In the genomic region with DNA sequence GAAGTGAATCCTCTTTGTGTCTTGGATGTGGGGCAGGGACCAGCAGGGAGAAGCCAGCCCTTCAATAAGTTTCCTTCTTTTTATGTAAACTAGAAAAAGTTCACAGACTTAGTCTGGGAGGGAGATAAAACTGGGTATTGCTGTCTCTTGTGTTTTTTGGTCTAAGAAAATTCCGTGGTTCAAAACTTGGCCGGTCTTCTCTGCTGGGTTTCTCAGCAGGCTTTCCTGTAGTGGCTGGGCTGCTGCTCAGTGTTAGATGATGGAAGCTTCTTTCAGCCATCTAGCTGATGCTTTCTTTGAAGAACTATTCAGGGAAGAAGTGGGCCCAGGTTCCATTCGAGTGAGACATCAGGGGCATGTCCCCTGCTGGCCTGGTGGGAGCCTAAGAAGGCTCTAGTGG, we compare ENCODE assay signal across 24 cellular contexts.
"Had no signal": no experiment of that assay in that cellular context is flagged by ENCODE, and none has a peak within 500 bp of the region (broad histone marks: within the 10 kb centered on the region; RNA-seq: fewer than 3 reads in every experiment).

No MANE protein-coding gene starts in this region.

- ATAC-seq: K562, Right ventricle myocardium inferior, SK-N-SH treated with all-trans-retinoic acid at 6 μM for 48 hours had no signal

- H3K9me3 ChIP-seq: Peyer's patch, SJCRH30 had no signal

- H3K4me3 Mint-ChIP-seq: IgD-negative memory B cell had no signal

- H3K27ac ChIP-seq: KMS-11, PC-9, Peyer's patch, SJCRH30 had no signal

- H3K4me2 ChIP-seq: KMS-11, PC-9 had no signal

- H3K27me3 Mint-ChIP-seq: IgD-negative memory B cell had no signal

- H3K9me3 Mint-ChIP-seq: IgD-negative memory B cell had no signal

- H2AFZ ChIP-seq: PC-9 had no signal

- H3K4me3 ChIP-seq: K562, PC-9, Peyer's patch, SJCRH30 had no signal

- DNase-seq: Kasumi-1, MM.1S, NCI-H1092 treated with DMSO at 0.1 percent for 48 hours, NCI-H1436, NCI-H187, NCI-H2029, NCI-H2081 treated with DMSO at 0.1 percent for 48 hours, NCI-H2171, NCI-H226, NCI-H446, NCI-H510A, NCI-H524 treated with DMSO at 0.1 percent for 48 hours, NCI-H69, NCI-H774, OCI-M1, PC-9, Peyer's patch, SHP77 treated with DMSO at 0.1 percent for 48 hours, SJCRH30 had no signal

- H3K27ac Mint-ChIP-seq: IgD-negative memory B cell had no signal
